ENCODE assay signal across 1 cellular context in genomic region chr1:23634518-23634839, GRCh38.
TF ChIP-seq lines count a peak whose summit lies in the region.

No MANE protein-coding gene starts in this region.

TF ChIP-seq in GM23338, 12 proteins besides CTCF, POLR2A, EP300 and RAD21 (continued from another document):
- TF ChIP-seq REST (IDR thresholded peaks at IDR 0.05; ENCODE audit: unreplicated experiment) (no peak), JUNB (IDR thresholded peaks at IDR 0.05; ENCODE audit: unreplicated experiment) (no peak), NANOG (IDR thresholded peaks at IDR 0.05; ENCODE audit: borderline replicate concordance) (no peak), EZH2 (IDR thresholded peaks at IDR 0.05; ENCODE audit: low read depth, unreplicated experiment) (no peak), CREB1 (CRISPR knock-in tag; IDR thresholded peaks at IDR 0.05; ENCODE audit: low read depth) (no peak), ZNF331 (CRISPR knock-in tag; IDR thresholded peaks at IDR 0.05; ENCODE audit: low read depth) (no peak), ZNF462 (CRISPR knock-in tag; IDR thresholded peaks at IDR 0.05) (no peak), ZNF114 (CRISPR knock-in tag; IDR thresholded peaks at IDR 0.05) (no peak), EZH2phosphoT487 (IDR thresholded peaks at IDR 0.05; ENCODE audit: unreplicated experiment) (no peak)
